ENCODE assay signal across 1 cellular context in genomic region chr17:7914771-7915610, GRCh38.
TF ChIP-seq lines count a peak whose summit lies in the region.

No MANE protein-coding gene starts in this region.

TF ChIP-seq in H1, 55 proteins besides CTCF, POLR2A, EP300 and RAD21:
- TF ChIP-seq ASH2L (IDR thresholded peaks at IDR 0.05; ENCODE audit: low read length) = no peak
- TF ChIP-seq MAX (IDR thresholded peaks at IDR 0.05) = no peak
- no peak for TF ChIP-seq RBBP5 (IDR thresholded peaks at IDR 0.05; ENCODE audit: borderline replicate concordance, low read depth, low read length)
- no peak for TF ChIP-seq SP4 (IDR thresholded peaks at IDR 0.05; ENCODE audit: low read length)
- no peak for TF ChIP-seq TEAD4 (IDR thresholded peaks at IDR 0.05; ENCODE audit: low read depth, low read length)
- TF ChIP-seq HDAC2 (IDR thresholded peaks at IDR 0.05; ENCODE audit: borderline replicate concordance in 1 of 2, low read depth in 2 of 2, low read length in 2 of 2) = no peak
- TF ChIP-seq KDM5A (IDR thresholded peaks at IDR 0.05; ENCODE audit: low read length) = no peak
- no peak for TF ChIP-seq YY1 (IDR thresholded peaks at IDR 0.05; ENCODE audit: low read depth, low read length)
- TF ChIP-seq GABPA (IDR thresholded peaks at IDR 0.05; ENCODE audit: borderline replicate concordance, insufficient read depth, low read length) = no peak
- TF ChIP-seq CHD7 (IDR thresholded peaks at IDR 0.05; ENCODE audit: insufficient replicate concordance, low read length) = no peak
- TF ChIP-seq SIRT6 (IDR thresholded peaks at IDR 0.05; ENCODE audit: low read length) = no peak
- TF ChIP-seq SP1 (IDR thresholded peaks at IDR 0.05; ENCODE audit: low read depth, low read length) = no peak
